In genomic region chr17:62595484-62595883, GRCh38 we compare ENCODE assay signal across 21 cellular contexts. TPM values are rescaled to one million over a fixed set of nuclear protein-coding genes. Genes with fewer than 3 reads are reported as not detected.
DNase-seq lines count a peak whose midpoint lies in the region; ATAC-seq, FAIRE-seq and TF ChIP-seq lines count a peak whose summit lies in the region.
"Had no signal": no experiment of that assay in that cellular context is flagged by ENCODE, and none has a peak within 500 bp of the region (broad histone marks: within the 10 kb centered on the region; RNA-seq: fewer than 3 reads in every experiment).

No MANE protein-coding gene starts in this region.

- H2AFZ ChIP-seq in HepG2 (ENCODE audit: low read length) = no peak overlapping the region

- no peaks in the 10 kb centered on the region for H3K27me3 ChIP-seq in HepG2 (ENCODE audit: control insufficient read depth in 1 of 2, insufficient read depth in 2 of 2, low read length in 2 of 2)
- H3K27me3 ChIP-seq in right lobe of liver = no peaks in the 10 kb centered on the region
- H3K27me3 ChIP-seq: BLaER1 had no signal

- BruUV-seq in HepG2 (replicated peaks; lab: Mats Ljungman, UMichigan) = no TSS peak

- H3K79me2 ChIP-seq in HepG2 (ENCODE audit: insufficient read depth, low read length) = no peaks in the 10 kb centered on the region

- no peak for FAIRE-seq in HepG2 (lab: Jason Lieb, UNC)
- peak; percentile 23 for FAIRE-seq in urothelium cell line (lab: Jason Lieb, UNC)
- FAIRE-seq: A204.1, GM12891, GM18507, H54 had no signal

- no peak for DNase-seq in HepG2 (ENCODE audit: low spot score)
- no peak for DNase-seq in right lobe of liver
- DNase-seq in kidney tubule cell (ENCODE audit: low spot score) = peak; percentile 7
- DNase-seq in urothelium cell line (ENCODE audit: low spot score) = no peak
- no peak for DNase-seq in stimulated activated CD4-positive, alpha-beta T cell treated with anti-CD3 and anti-CD28 coated beads, Interleukin-4, amount 100 ng/mL, for 1 hour
- DNase-seq in activated CD8-positive, alpha-beta memory T cell treated with anti-CD3 and anti-CD28 coated beads, Interleukin-2, amount 50 U/mL, for 48 hours = no peak
- DNase-seq: Caco-2; CD4-positive, CD25-positive, alpha-beta regulatory T cell; CD8-positive, alpha-beta T cell; DMS79; EL; GF-D8; GOT3 had no signal

- no peak for TF ChIP-seq RAD21 in HepG2 (CRISPR knock-in tag; IDR thresholded peaks at IDR 0.05)

- TF ChIP-seq EP300 in HepG2 (IDR thresholded peaks at IDR 0.05; ENCODE audit: low read depth in 2 of 2, low read length in 2 of 2) = no peak
- no peak for TF ChIP-seq EP300 in HepG2 (CRISPR knock-in tag; IDR thresholded peaks at IDR 0.05; ENCODE audit: borderline replicate concordance)

- ATAC-seq in HepG2 (no peak), right lobe of liver (no peak)
- ATAC-seq: CD8-positive, alpha-beta T cell had no signal

- WGBS in HepG2 (ENCODE audit: low lambda C conversion rate) = 98% methylated on average over 5 of the region's 5 CpGs
- WGBS in right lobe of liver (ENCODE audit: insufficient coverage, low coverage, low lambda C conversion rate, missing lambda C conversion rate) = 98% methylated on average over 5 of the region's 5 CpGs

- H3K9me3 ChIP-seq in HepG2 (ENCODE audit: low read length) (no peaks in the 10 kb centered on the region), right lobe of liver (no peaks in the 10 kb centered on the region)
- H3K9me3 ChIP-seq: Caco-2, HAP-1 had no signal

- CTCF ChIA-PET in HepG2 (lab: Yijun Ruan, JAX; ENCODE audit: low intra/inter-chr PET ratio, low total read pairs) = no interaction called here

- in situ Hi-C loops in HepG2 (cut with HindIII; ENCODE audit: extremely low pct_ligation_motif_present, low pct_unique_long_range_greater_than_20kb) = no loop called here

- TF ChIP-seq CTCF in HepG2 (CRISPR knock-in tag; IDR thresholded peaks at IDR 0.05) = no peak
- TF ChIP-seq CTCF in right lobe of liver (IDR thresholded peaks at IDR 0.05) = no peak

- no peaks in the 10 kb centered on the region for H3K4me1 ChIP-seq in HepG2 (ENCODE audit: insufficient read depth, low read length)
- H3K4me1 ChIP-seq in right lobe of liver = peaks cover 0 to 14% (median 5%) of the 10 kb centered on the region in 4 donors
- H3K4me1 ChIP-seq: BLaER1, Caco-2, HAP-1 had no signal

- intact Hi-C loops in HepG2 (cut with micrococcal nuclease; ENCODE audit: unreplicated experiment) = no loop called here
- intact Hi-C loops in right lobe of liver (cut with DNase I) = no loop called here

- TF ChIP-seq POLR2A in HepG2 (IDR thresholded peaks at IDR 0.05; ENCODE audit: insufficient read depth in 1 of 2, low read depth in 2 of 2, low read length in 2 of 2) (no peak), right lobe of liver (IDR thresholded peaks at IDR 0.05) (no peak)

- H3K36me3 ChIP-seq in HepG2 (replicated peaks in 1 of 2; ENCODE audit: control insufficient read depth in 1 of 2, insufficient read depth in 2 of 2, low read length in 2 of 2) = peaks cover 5 to 70% of the 10 kb centered on the region in 2 experiments
- H3K36me3 ChIP-seq in right lobe of liver = peaks cover 0 to 21% (median 0%) of the 10 kb centered on the region in 4 donors

- no peaks in the 10 kb centered on the region for H4K20me1 ChIP-seq in HepG2 (ENCODE audit: insufficient read depth, low read length)

- H3K4me3 ChIP-seq in HepG2 (replicated peaks in 1 of 3; ENCODE audit: insufficient read depth in 1 of 3, low read depth in 2 of 3, low read length in 3 of 3) = no peak overlapping the region
- no peak overlapping the region for H3K4me3 ChIP-seq in right lobe of liver
- H3K4me3 ChIP-seq: BLaER1, HAP-1 had no signal

- POLR2A ChIA-PET in HepG2 (lab: Yijun Ruan, JAX) = no interaction called here

- H3K9ac ChIP-seq in HepG2 (ENCODE audit: insufficient read depth, low read depth, low read length) = no peak overlapping the region
- H3K9ac ChIP-seq: BLaER1 had no signal

- H3K27ac ChIP-seq in HepG2 (ENCODE audit: extremely low read length, insufficient read depth, low read length) (no peak overlapping the region), right lobe of liver (no peak overlapping the region)
- H3K27ac ChIP-seq: 22Rv1, BLaER1, C4-2B had no signal

- no peak overlapping the region for H3K4me2 ChIP-seq in HepG2 (ENCODE audit: low read depth, low read length)
- H3K4me2 ChIP-seq: BLaER1 had no signal

TF ChIP-seq in HepG2, 621 proteins besides CTCF, POLR2A, EP300 and RAD21 (continues in another document):
- peak; percentile 39; the same call in 1 of the 2 replicates for TF ChIP-seq ATF7 (IDR thresholded peaks at IDR 0.05)
- no peak for TF ChIP-seq ATF7 (CRISPR knock-in tag; IDR thresholded peaks at IDR 0.05)
- TF ChIP-seq ZSCAN25 (CRISPR knock-in tag; IDR thresholded peaks at IDR 0.05) = no peak
- TF ChIP-seq SCMH1 (CRISPR knock-in tag; IDR thresholded peaks at IDR 0.05; ENCODE audit: borderline replicate concordance) = no peak
- TF ChIP-seq ZNF557 (CRISPR knock-in tag; IDR thresholded peaks at IDR 0.05) = no peak
- no peak for TF ChIP-seq SNRNP70 (IDR thresholded peaks at IDR 0.05; ENCODE audit: low read depth, low read length)
- TF ChIP-seq STAT5B (CRISPR knock-in tag; IDR thresholded peaks at IDR 0.05) = no peak
- TF ChIP-seq ZNF142 (CRISPR knock-in tag; IDR thresholded peaks at IDR 0.05) = no peak

RNA-seq across cellular contexts. Expression of gene MRC2, which starts 32.0 kb away (rescaled TPM):
- total RNA-seq in HepG2 (2016; rRNA removed; fragmentation: Illumina TruSeq; extraction: Trizol) = not detected in 2 replicates
- total RNA-seq in HepG2 (2016; cell fraction: cytosol; rRNA removed; fragmentation: Illumina TruSeq; extraction: Trizol; ENCODE audit: low read depth) = not detected in 2 replicates
- not detected in 2 replicates for total RNA-seq in HepG2 (2016; cell fraction: insoluble cytoplasmic fraction; rRNA removed; fragmentation: Illumina TruSeq; extraction: Trizol)
- not detected in 2 replicates for total RNA-seq in HepG2 (2016; cell fraction: membrane; rRNA removed; fragmentation: Illumina TruSeq; extraction: Trizol)
- not detected in 2 replicates for total RNA-seq in HepG2 (2016; cell fraction: nucleus; rRNA removed; fragmentation: Illumina TruSeq; extraction: Trizol)
- polyA plus RNA-seq in HepG2 (2011; rRNA removed) = not detected in 2 replicates
- polyA plus RNA-seq in HepG2 (2011; cell fraction: cytosol; rRNA removed) = not detected in 2 replicates
- polyA plus RNA-seq in HepG2 (2011; cell fraction: nucleus; rRNA removed) = 0.03 and 0.10 TPM in 2 replicates
- 0.01 TPM in 1 of 2 replicates, not detected in the other for polyA plus RNA-seq in HepG2 (2012)
- polyA plus RNA-seq in HepG2 (2016; cell fraction: cytosol; fragmentation: Illumina TruSeq; extraction: Trizol; ENCODE audit: low read depth) = not detected in 2 replicates
- polyA plus RNA-seq in HepG2 (2016; cell fraction: insoluble cytoplasmic fraction; fragmentation: Illumina TruSeq; extraction: Trizol; ENCODE audit: low read depth) = not detected in 2 replicates
- not detected in 2 replicates for polyA plus RNA-seq in HepG2 (2016; cell fraction: membrane; fragmentation: Illumina TruSeq; extraction: Trizol; ENCODE audit: low read depth)
- not detected in 2 replicates for polyA plus RNA-seq in HepG2 (2016; cell fraction: nucleus; fragmentation: Illumina TruSeq; extraction: Trizol; ENCODE audit: insufficient read depth, low read depth)
- polyA minus RNA-seq in HepG2 (2011; rRNA and poly(A)+ RNA removed; ENCODE audit: low replicate concordance) = 0.04 and 20.3 TPM in 2 replicates
- 0.26 TPM in 1 of 2 replicates, not detected in the other for polyA minus RNA-seq in HepG2 (2011; cell fraction: cytosol; rRNA and poly(A)+ RNA removed)
- 0.12 and 0.39 TPM in 2 replicates for polyA minus RNA-seq in HepG2 (2011; cell fraction: nucleus; rRNA and poly(A)+ RNA removed)
- total RNA-seq in right lobe of liver = 1 to 10 TPM; 1.7 to 7.4 (median 3.8) TPM
